ENCODE assay signal across 8 cellular contexts in the genomic region with DNA sequence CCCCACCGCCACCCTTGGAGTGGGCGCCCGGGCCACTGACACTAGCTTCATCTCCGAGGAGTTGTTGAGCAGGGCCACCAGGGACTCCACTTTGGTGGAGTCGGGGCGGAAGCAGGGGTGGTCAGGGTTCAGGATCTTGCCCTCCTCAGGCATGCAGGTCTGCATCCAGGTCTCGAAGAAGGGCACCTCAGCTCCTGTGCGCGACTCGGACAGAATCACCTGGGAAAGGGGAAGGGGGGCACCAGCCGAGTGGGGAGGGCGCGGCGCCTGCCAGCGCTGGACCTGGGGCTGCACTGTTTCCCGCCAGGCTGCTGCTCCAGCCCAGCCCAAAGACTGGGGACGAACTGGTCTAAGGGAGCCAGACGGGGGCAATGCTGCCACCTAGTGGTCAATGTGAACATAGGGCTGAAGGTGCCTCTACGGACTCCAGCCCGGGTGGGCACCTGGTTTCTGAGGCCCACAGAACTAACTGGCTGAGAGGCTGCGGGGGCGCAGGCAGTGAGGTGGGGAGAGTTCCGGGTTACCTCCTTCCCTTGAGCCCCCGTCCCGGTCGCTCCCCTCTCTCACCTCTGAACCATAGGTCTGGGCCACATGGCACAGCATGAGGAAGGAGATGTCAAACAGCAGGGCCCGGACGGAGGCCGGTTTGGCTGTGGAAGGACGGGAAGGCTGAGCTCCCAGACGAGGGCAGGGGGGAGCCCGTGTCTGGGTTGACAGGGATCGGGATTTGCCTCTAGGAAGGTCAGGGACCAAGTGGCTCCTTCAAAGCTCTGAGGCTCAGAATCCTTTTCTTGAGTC. TPM values are rescaled to one million over a fixed set of nuclear protein-coding genes. Genes with fewer than 3 reads are reported as not detected.
DNase-seq lines count a peak whose midpoint lies in the region; ATAC-seq, FAIRE-seq and TF ChIP-seq lines count a peak whose summit lies in the region.

No MANE protein-coding gene starts in this region.

- no peaks in the 10 kb centered on the region for H3K4me1 Mint-ChIP-seq in activated B cell treated with CpG ODN at 0.5 μM for 24 hours

- no peaks in the 10 kb centered on the region for H3K27me3 Mint-ChIP-seq in activated B cell treated with CpG ODN at 0.5 μM for 24 hours

- TF ChIP-seq CTCF in AG04449 (IDR thresholded peaks at IDR 0.05; ENCODE audit: insufficient read depth, low read length, missing control alignments): peak; percentile 95
- TF ChIP-seq CTCF in activated B cell treated with CpG ODN at 0.5 μM for 24 hours (IDR thresholded peaks at IDR 0.05): no peak
- TF ChIP-seq CTCF in bronchial epithelial cell (IDR thresholded peaks at IDR 0.05; ENCODE audit: insufficient read depth, low read length, severe bottlenecking): peak; percentile 92

- CTCF ChIA-PET in AG04449 (lab: Yijun Ruan, JAX): interaction anchor here (0.5 to 17.3 kb wide), 59 partner anchors 10 to 192 kb away, joined by 3 to 325 read pairs (median 5); a partner anchor contains a TSS
- CTCF ChIA-PET in activated B cell treated with CpG ODN at 0.5 μM for 24 hours (lab: Charles Lee): interaction anchor here (0.6 to 2.7 kb wide), 25 partner anchors 10 to 865 kb away, joined by 3 to 13 read pairs (median 4); a partner anchor contains a TSS

- intact Hi-C loops in activated B cell treated with CpG ODN at 0.5 μM for 24 hours (cut with micrococcal nuclease): loop anchor here (1.0 to 2.0 kb wide), 4 partner anchors 14 to 478 kb away; no protein-coding TSS in a partner anchor

- H3K36me3 ChIP-seq in bronchial epithelial cell (ENCODE audit: control insufficient read depth, insufficient read depth, low read length): peaks cover 15% of the 10 kb centered on the region

- H3K36me3 Mint-ChIP-seq in activated B cell treated with CpG ODN at 0.5 μM for 24 hours (ENCODE audit: low read depth): peaks cover 82% of the 10 kb centered on the region

- no peak overlapping the region for H3K4me3 Mint-ChIP-seq in activated B cell treated with CpG ODN at 0.5 μM for 24 hours

- DNase-seq in AG04449 (ENCODE audit: low read depth, low spot score) (no peak), NCI-H226 (peak; percentile 64), activated B cell treated with CpG ODN at 0.5 μM for 24 hours (peak; percentile 62), bronchial epithelial cell (ENCODE audit: low read depth) (peak; percentile 72), iris pigment epithelial cell (ENCODE audit: low read depth) (peak; percentile 71)
- DNase-seq in stimulated activated CD4-positive, alpha-beta T cell treated with anti-CD3 and anti-CD28 coated beads, Interleukin-15, amount 100 ng/mL, for 24 hours: peak; percentile 83

- FAIRE-seq in bronchial epithelial cell (lab: Jason Lieb, UNC): no peak

- H3K4me3 ChIP-seq in AG04449 (ENCODE audit: low read depth, low read length) (no peak overlapping the region), bronchial epithelial cell (ENCODE audit: low read depth, low read length) (no peak overlapping the region)

- H3K27ac Mint-ChIP-seq in activated B cell treated with CpG ODN at 0.5 μM for 24 hours: no peak overlapping the region

- ATAC-seq in GM21515 (IDR thresholded peaks at IDR 0.05; ENCODE audit: unreplicated experiment): peak; percentile 52
- peak; percentile 92 for ATAC-seq in activated B cell treated with CpG ODN at 0.5 μM for 24 hours (ENCODE audit: low read depth)
- no peak for ATAC-seq in HG03378 (IDR thresholded peaks at IDR 0.05; ENCODE audit: unreplicated experiment)

- no peaks in the 10 kb centered on the region for H3K9me3 Mint-ChIP-seq in activated B cell treated with CpG ODN at 0.5 μM for 24 hours

- H3K27me3 ChIP-seq in bronchial epithelial cell (ENCODE audit: control insufficient read depth, insufficient read depth, low read length): no peaks in the 10 kb centered on the region

- POLR2A ChIA-PET in AG04449 (lab: Yijun Ruan, JAX): no interaction called here
- POLR2A ChIA-PET in activated B cell treated with CpG ODN at 0.5 μM for 24 hours (lab: Charles Lee): no interaction called here

RNA-seq across cellular contexts. Expression of a gene that starts 11.8 kb away (rescaled TPM):
- total RNA-seq in activated B cell treated with CpG ODN at 0.5 μM for 24 hours: not detected in 2 replicates
- under 0.01 TPM in 1 of 2 replicates, not detected in the other for total RNA-seq in bronchial epithelial cell

RNA-seq across cellular contexts. Expression of a gene that starts 27.2 kb away (rescaled TPM):
- total RNA-seq in activated B cell treated with CpG ODN at 0.5 μM for 24 hours: 110 and 127 TPM in 2 replicates
- total RNA-seq in bronchial epithelial cell: 23.0 and 25.0 TPM in 2 replicates

RNA-seq across cellular contexts. Expression of a gene that starts 35.8 kb away (rescaled TPM):
- total RNA-seq in activated B cell treated with CpG ODN at 0.5 μM for 24 hours: 5.4 and 5.9 TPM in 2 replicates
- total RNA-seq in bronchial epithelial cell: 4.2 and 5.8 TPM in 2 replicates

RNA-seq across cellular contexts. Expression of a gene that starts 46.4 kb away (rescaled TPM):
- total RNA-seq in activated B cell treated with CpG ODN at 0.5 μM for 24 hours: 115 and 127 TPM in 2 replicates
- total RNA-seq in bronchial epithelial cell: 79.8 and 83.1 TPM in 2 replicates
